In the genomic region with DNA sequence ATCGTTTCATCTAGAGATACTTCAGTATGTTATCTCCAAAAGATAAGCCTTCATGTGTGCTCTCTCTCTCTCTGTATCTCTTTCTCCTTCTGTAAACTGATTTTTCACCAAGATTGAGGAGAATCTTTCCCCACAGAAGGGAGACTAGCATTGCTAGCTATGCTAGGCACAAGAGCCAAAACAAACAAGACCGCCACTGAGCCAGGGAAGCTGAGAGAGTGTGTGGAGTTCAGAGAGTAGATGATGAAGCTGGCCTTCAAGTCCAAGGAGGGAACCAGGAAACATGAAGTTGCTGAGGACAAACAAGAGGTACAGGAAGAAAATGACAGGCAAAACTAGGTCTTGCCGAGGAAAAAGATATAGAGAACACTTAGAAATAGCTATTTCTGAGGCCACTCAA, we compare ENCODE assay signal across 18 cellular contexts. TPM values are rescaled to one million over a fixed set of nuclear protein-coding genes. Genes with fewer than 3 reads are reported as not detected.
DNase-seq lines count a peak whose midpoint lies in the region; ATAC-seq and TF ChIP-seq lines count a peak whose summit lies in the region.
"Had no signal": no experiment of that assay in that cellular context is flagged by ENCODE, and none has a peak within 500 bp of the region (broad histone marks: within the 10 kb centered on the region; RNA-seq: fewer than 3 reads in every experiment).

No MANE protein-coding gene starts in this region.

- DNase-seq in heart left ventricle (no peak), cardiac septum (ENCODE audit: low spot score) (no peak), fibroblast of mammary gland (ENCODE audit: low read depth) (peak; percentile 27), tibial artery (peak; percentile 57 to 69)
- no peak for DNase-seq in activated CD4-positive, alpha-beta T cell treated with anti-CD3 and anti-CD28 coated beads for 36 hours
- DNase-seq: NCI-H187 treated with DMSO at 0.1 percent for 48 hours, NCI-H2171 treated with DMSO at 0.1 percent for 48 hours, NCI-H524 had no signal

- H3K36me3 ChIP-seq in heart left ventricle = no peaks in the 10 kb centered on the region
- no peaks in the 10 kb centered on the region for H3K36me3 ChIP-seq in tibial artery
- H3K36me3 ChIP-seq: HAP-1 had no signal

- no peaks in the 10 kb centered on the region for H3K27me3 Mint-ChIP-seq in nephron (ENCODE audit: low read depth)
- H3K27me3 Mint-ChIP-seq in activated CD4-positive, alpha-beta T cell treated with anti-CD3 and anti-CD28 coated beads for 36 hours = peaks cover 12% of the 10 kb centered on the region
- H3K27me3 Mint-ChIP-seq: IgD-negative memory B cell had no signal

- TF ChIP-seq CTCF in heart left ventricle (IDR thresholded peaks at IDR 0.05) = no peak
- TF ChIP-seq CTCF in fibroblast of mammary gland (conservative IDR thresholded peaks at IDR 0.05; ENCODE audit: control insufficient read depth, insufficient read depth, low read depth, low read length) = no peak
- TF ChIP-seq CTCF in nephron (IDR thresholded peaks at IDR 0.05; ENCODE audit: unreplicated experiment in 3 of 3) = no peak
- no peak for TF ChIP-seq CTCF in tibial artery (IDR thresholded peaks at IDR 0.05)

- WGBS in heart left ventricle, 4 donors = 58 to 68% (median 63%) methylated on average over 3 of the region's 3 CpGs

- no peaks in the 10 kb centered on the region for H3K36me3 Mint-ChIP-seq in nephron (ENCODE audit: low read depth)
- H3K36me3 Mint-ChIP-seq in activated CD4-positive, alpha-beta T cell treated with anti-CD3 and anti-CD28 coated beads for 36 hours (ENCODE audit: low read depth) = no peaks in the 10 kb centered on the region

- intact Hi-C loops in heart left ventricle (cut with DNase I) (no loop called here), cardiac septum (cut with DNase I) (no loop called here), tibial artery (cut with DNase I; ENCODE audit: low total_unique reads) (no loop called here)
- intact Hi-C loops in activated CD4-positive, alpha-beta T cell treated with anti-CD3 and anti-CD28 coated beads for 36 hours (cut with DNase I, micrococcal nuclease) = no loop called here

- TF ChIP-seq POLR2A in heart left ventricle (IDR thresholded peaks at IDR 0.05) = no peak

- H3K4me1 Mint-ChIP-seq in nephron = peaks cover 82% of the 10 kb centered on the region
- H3K4me1 Mint-ChIP-seq in activated CD4-positive, alpha-beta T cell treated with anti-CD3 and anti-CD28 coated beads for 36 hours = no peaks in the 10 kb centered on the region

- ATAC-seq in heart left ventricle = peak in 3 of 4 donors; percentile 39 to 55 (median 45)
- no peak for ATAC-seq in activated CD4-positive, alpha-beta T cell treated with anti-CD3 and anti-CD28 coated beads for 36 hours
- no peak for ATAC-seq in HG02885 (IDR thresholded peaks at IDR 0.05; ENCODE audit: poor library complexity, unreplicated experiment)
- no peak for ATAC-seq in HG02973 (IDR thresholded peaks at IDR 0.05; ENCODE audit: unreplicated experiment)
- ATAC-seq: A549 had no signal

- H3K4me1 ChIP-seq in heart left ventricle (peaks cover 0 to 9% (median 0%) of the 10 kb centered on the region in 12 donors), tibial artery (peaks cover 0 to 47% (median 12%) of the 10 kb centered on the region in 4 donors)
- H3K4me1 ChIP-seq: A549 had no signal

- no peaks in the 10 kb centered on the region for H3K9me3 Mint-ChIP-seq in nephron
- no peaks in the 10 kb centered on the region for H3K9me3 Mint-ChIP-seq in activated CD4-positive, alpha-beta T cell treated with anti-CD3 and anti-CD28 coated beads for 36 hours (ENCODE audit: low read depth)
- H3K9me3 Mint-ChIP-seq: IgD-negative memory B cell had no signal

- H3K4me3 Mint-ChIP-seq in nephron = peak overlapping the region in 1 of 3 experiments; percentile 6
- H3K4me3 Mint-ChIP-seq in activated CD4-positive, alpha-beta T cell treated with anti-CD3 and anti-CD28 coated beads for 36 hours = no peak overlapping the region
- H3K4me3 Mint-ChIP-seq: IgD-negative memory B cell had no signal

- CTCF ChIA-PET in activated CD4-positive, alpha-beta T cell treated with anti-CD3 and anti-CD28 coated beads for 36 hours (lab: Charles Lee) = no interaction called here

- POLR2A ChIA-PET in activated CD4-positive, alpha-beta T cell treated with anti-CD3 and anti-CD28 coated beads for 36 hours (lab: Charles Lee) = no interaction called here

- no peaks in the 10 kb centered on the region for H3K9me3 ChIP-seq in heart left ventricle
- H3K9me3 ChIP-seq in tibial artery = no peaks in the 10 kb centered on the region
- H3K9me3 ChIP-seq: A549, HAP-1 had no signal

- peak overlapping the region; percentile 14 to 88 (median 57) for H3K27ac Mint-ChIP-seq in nephron
- H3K27ac Mint-ChIP-seq in activated CD4-positive, alpha-beta T cell treated with anti-CD3 and anti-CD28 coated beads for 36 hours = no peak overlapping the region
- H3K27ac Mint-ChIP-seq: IgD-negative memory B cell had no signal

- no peak overlapping the region for H3K4me3 ChIP-seq in heart left ventricle
- H3K4me3 ChIP-seq in fibroblast of mammary gland (ENCODE audit: control insufficient read depth, low read depth, low read length) = no peak overlapping the region
- no peak overlapping the region for H3K4me3 ChIP-seq in tibial artery
- H3K4me3 ChIP-seq: A549, HAP-1 had no signal

- H3K27ac ChIP-seq in heart left ventricle (no peak overlapping the region), tibial artery (peak overlapping the region in 1 of 2 donors; percentile 7)
- H3K27ac ChIP-seq: A549, C4-2B had no signal

- H3K27me3 ChIP-seq in heart left ventricle = no peaks in the 10 kb centered on the region
- H3K27me3 ChIP-seq in tibial artery = no peaks in the 10 kb centered on the region

RNA-seq across cellular contexts. Expression of a gene that starts 23.4 kb away (rescaled TPM):
- total RNA-seq in heart left ventricle (not detected), cardiac septum (not detected)
- 1 to 10 TPM in 1 of 2 donors, not detected in 1; 1.3 TPM for polyA plus RNA-seq in heart left ventricle
- not detected for total RNA-seq in activated CD4-positive, alpha-beta T cell treated with anti-CD3 and anti-CD28 coated beads for 36 hours
- total RNA-seq: HT-29, OCI-LY7, RPMI7951 had no signal
- polyA plus RNA-seq: A549, IgD-negative memory B cell had no signal

Comparison
In these comparisons a context has a peak if more than half of its experiments do, and no peak if none do; other contexts are left out.
1. ATAC-seq: peak in heart left ventricle (3 of 4); none in activated CD4-positive, alpha-beta T cell treated with anti-CD3 and anti-CD28 coated beads for 36 hours (single experiment), HG02885 (single experiment) and HG02973 (single experiment).
2. DNase-seq: peak in fibroblast of mammary gland (single experiment) and tibial artery (2 of 2); none in heart left ventricle (0 of 5), cardiac septum (single experiment) and activated CD4-positive, alpha-beta T cell treated with anti-CD3 and anti-CD28 coated beads for 36 hours (single experiment).